Comparison of ENCODE assay signal across 16 cellular contexts in genomic region chr2:202703091-202703490, GRCh38.
DNase-seq lines count a peak whose midpoint lies in the region; ATAC-seq and TF ChIP-seq lines count a peak whose summit lies in the region.
"Had no signal": no experiment of that assay in that cellular context is flagged by ENCODE, and none has a peak within 500 bp of the region (broad histone marks: within the 10 kb centered on the region; RNA-seq: fewer than 3 reads in every experiment).

No MANE protein-coding gene starts in this region.

- in situ Hi-C loops in ACHN (cut with HindIII; ENCODE audit: low pct_ligation_motif_present, low pct_unique_long_range_greater_than_20kb, low sequenced_read_pairs), result no loop called here

- CTCF ChIA-PET in Calu3 (lab: Charles Lee), result no interaction called here

- DNase-seq in ACHN, result peak; percentile 40
- DNase-seq in Calu3, result no peak
- peak; percentile 82 for DNase-seq in amniotic epithelial cell (ENCODE audit: low read depth)
- DNase-seq in kidney glomerular epithelial cell (lab: John Stamatoyannopoulos, UW), result peak; percentile 21
- DNase-seq in hypothalamus (lab: John Stamatoyannopoulos, UW), result no peak
- DNase-seq: amniotic stem cell; endodermal cell; gastrocnemius medialis; GM23248; left ventricle myocardium inferior; NCI-H2029 treated with DMSO at 0.1 percent for 48 hours; NCI-H524; SHP77 treated with DMSO at 0.1 percent for 48 hours; stimulated activated CD4-positive, alpha-beta T cell treated with anti-CD3 and anti-CD28 coated beads, Interleukin-2, amount 100 ng/mL, for 48 hours had no signal

- H3K27me3 Mint-ChIP-seq in Calu3 (ENCODE audit: unreplicated experiment), result no peaks in the 10 kb centered on the region

- BruUV-seq in Calu3 (replicated peaks; lab: Mats Ljungman, UMichigan), result no TSS peak

- no peaks in the 10 kb centered on the region for H3K36me3 Mint-ChIP-seq in Calu3 (ENCODE audit: insufficient read depth, unreplicated experiment)

- H3K27ac Mint-ChIP-seq in Calu3 (ENCODE audit: unreplicated experiment), result peak overlapping the region; percentile 42
- H3K27ac Mint-ChIP-seq: endodermal cell had no signal

- H3K9me3 Mint-ChIP-seq in Calu3 (ENCODE audit: low read depth, unreplicated experiment), result no peaks in the 10 kb centered on the region

- intact Hi-C loops in Calu3 (cut with micrococcal nuclease; ENCODE audit: unreplicated experiment), result no loop called here

- ATAC-seq in HG03139 (IDR thresholded peaks at IDR 0.05; ENCODE audit: unreplicated experiment) (no peak), HG03520 (IDR thresholded peaks at IDR 0.05; ENCODE audit: unreplicated experiment) (no peak)
- ATAC-seq: gastrocnemius medialis had no signal

- no peak for TF ChIP-seq CTCF in Calu3 (IDR thresholded peaks at IDR 0.05; ENCODE audit: unreplicated experiment)

- peaks cover 11% of the 10 kb centered on the region for H3K4me1 Mint-ChIP-seq in Calu3 (ENCODE audit: low read depth, unreplicated experiment)
- H3K4me1 Mint-ChIP-seq: endodermal cell had no signal

- no peak overlapping the region for H3K4me3 Mint-ChIP-seq in Calu3 (ENCODE audit: low read depth, unreplicated experiment)
- H3K4me3 Mint-ChIP-seq: endodermal cell had no signal

Comparison
In these comparisons a context has a peak if more than half of its experiments do, and no peak if none do; other contexts are left out.
1. DNase-seq: peak in ACHN (single experiment), amniotic epithelial cell (single experiment) and kidney glomerular epithelial cell (single experiment); none in Calu3 (single experiment) and hypothalamus (0 of 51).